Comparison of ENCODE assay signal across 21 cellular contexts in the genomic region with DNA sequence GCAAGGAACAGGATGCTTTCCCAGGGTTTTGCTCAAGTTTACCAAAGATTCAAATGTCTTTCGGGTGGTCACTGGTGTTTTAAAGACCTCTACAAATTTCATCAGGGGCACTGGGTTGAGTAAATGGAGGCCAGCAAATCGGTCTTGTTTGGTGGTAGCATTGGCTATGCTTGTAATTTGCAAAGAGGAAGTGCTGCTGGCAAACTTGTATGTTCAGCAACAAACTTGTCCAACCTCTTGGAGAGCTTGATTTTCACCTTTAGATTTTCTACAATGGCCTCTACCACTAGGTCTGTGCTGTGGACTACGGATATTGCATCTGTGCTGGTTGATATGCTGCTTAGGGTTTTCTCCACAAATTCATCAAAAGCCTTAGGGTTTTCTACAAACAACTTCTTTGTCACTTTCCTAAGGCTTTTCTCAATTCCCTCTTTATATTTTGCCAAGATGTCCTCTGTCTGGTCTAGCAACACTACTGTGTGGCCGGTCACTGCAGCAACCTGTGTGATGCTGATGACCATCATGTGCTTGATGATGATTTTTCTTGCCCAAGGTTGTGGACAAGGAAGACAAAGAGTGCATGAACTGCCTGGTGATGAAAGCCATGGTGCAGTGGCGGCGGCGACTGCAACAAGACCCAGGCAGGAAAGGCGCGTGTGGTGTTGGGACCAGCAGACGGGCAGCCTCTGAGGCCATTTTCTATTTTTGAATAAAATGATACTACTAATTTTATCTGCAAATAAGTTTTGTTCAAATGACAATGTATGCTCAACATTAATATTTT.
"Had no signal": no experiment of that assay in that cellular context is flagged by ENCODE, and none has a peak within 500 bp of the region (broad histone marks: within the 10 kb centered on the region; RNA-seq: fewer than 3 reads in every experiment).

No MANE protein-coding gene starts in this region.

- DNase-seq: dermis blood vessel endothelial cell; erythroblast; foreskin keratinocyte; immature natural killer cell; left cardiac atrium; left ventricle myocardium inferior; mesendoderm; naive B cell; retina; right lobe of liver; stimulated activated CD4-positive, alpha-beta T cell treated with anti-CD3 and anti-CD28 coated beads, Interleukin-4, amount 100 ng/mL, for 1 hour; stimulated activated CD8-positive, alpha-beta memory T cell treated with anti-CD3 and anti-CD28 coated beads, Interleukin-4, amount 100 ng/mL, for 48 hours; stimulated activated naive CD8-positive, alpha-beta T cell treated with anti-CD3 and anti-CD28 coated beads, Interleukin-15, Interleukin-2, amounts not matched to agents 100 U/mL and 50 U/mL, for 24 hours; tibial artery; uterus had no signal

- ATAC-seq: foreskin keratinocyte; left cardiac atrium; right lobe of liver; stimulated activated effector memory CD8-positive, alpha-beta T cell treated with anti-CD3 and anti-CD28 coated beads, Interleukin-12 subunit alpha, Interleukin-12 subunit beta, amount 100 ng/mL, for 72 hours; stimulated activated naive CD8-positive, alpha-beta T cell treated with anti-CD3 and anti-CD28 coated beads, Interleukin-15, Interleukin-2, amounts not matched to agents 100 U/mL and 50 U/mL, for 24 hours had no signal

- H3K9me3 ChIP-seq: left ventricle myocardium inferior, prostate gland, right lobe of liver, tibial artery, upper lobe of left lung, uterus had no signal

- H3K4me3 ChIP-seq: left ventricle myocardium inferior, lung, prostate gland, right lobe of liver, tibial artery, upper lobe of left lung, uterus had no signal

- H3K9ac ChIP-seq: parathyroid adenoma had no signal

- FAIRE-seq: endothelial cell of umbilical vein had no signal

- H3K4me1 ChIP-seq: parathyroid adenoma, prostate gland had no signal

- H3K36me3 ChIP-seq: left ventricle myocardium inferior, prostate gland, right lobe of liver, tibial artery, upper lobe of left lung, uterus had no signal

- H3K27ac ChIP-seq: foreskin keratinocyte, left ventricle myocardium inferior, parathyroid adenoma, prostate gland, right lobe of liver, tibial artery, upper lobe of left lung, uterus had no signal

- H3K27me3 ChIP-seq: foreskin keratinocyte, right lobe of liver, tibial artery, upper lobe of left lung, uterus had no signal

- H2AFZ ChIP-seq: parathyroid adenoma had no signal
